15 cellular contexts compared by ENCODE assay signal in genomic region chr2:160963957-160964356, GRCh38.
DNase-seq lines count a peak whose midpoint lies in the region; ATAC-seq, FAIRE-seq and TF ChIP-seq lines count a peak whose summit lies in the region.
"Had no signal": no experiment of that assay in that cellular context is flagged by ENCODE, and none has a peak within 500 bp of the region (broad histone marks: within the 10 kb centered on the region; RNA-seq: fewer than 3 reads in every experiment).

No MANE protein-coding gene starts in this region.

- WGBS in mesenchymal stem cell, result 80% methylated on average over 3 of the region's 3 CpGs
- WGBS in hepatocyte (ENCODE audit: low lambda C conversion rate, missing lambda C conversion rate), result 63% methylated on average over 3 of the region's 3 CpGs

- no peak for TF ChIP-seq CTCF in bronchial epithelial cell (IDR thresholded peaks at IDR 0.05; ENCODE audit: insufficient read depth, low read length, severe bottlenecking)
- no peak for TF ChIP-seq CTCF in fibroblast of mammary gland (conservative IDR thresholded peaks at IDR 0.05; ENCODE audit: control insufficient read depth, insufficient read depth, low read depth, low read length)
- TF ChIP-seq CTCF in hepatocyte (IDR thresholded peaks at IDR 0.05; ENCODE audit: poor library complexity), result no peak

- no peaks in the 10 kb centered on the region for H3K36me3 ChIP-seq in bronchial epithelial cell (ENCODE audit: control insufficient read depth, insufficient read depth, low read length)
- H3K36me3 ChIP-seq in mesenchymal stem cell (ENCODE audit: control insufficient read depth in 1 of 2, insufficient read depth in 2 of 2, low read depth in 1 of 2, low read length in 2 of 2), result no peaks in the 10 kb centered on the region
- no peaks in the 10 kb centered on the region for H3K36me3 ChIP-seq in hepatocyte (replicated peaks; ENCODE audit: insufficient read depth, low read depth)
- H3K36me3 ChIP-seq: BLaER1 treated with 17β-estradiol and CSF1 and Interleukin-3, amounts not matched to agents 10 nM and 100 nM had no signal

- H3K27me3 ChIP-seq in bronchial epithelial cell (ENCODE audit: control insufficient read depth, insufficient read depth, low read length), result no peaks in the 10 kb centered on the region
- no peaks in the 10 kb centered on the region for H3K27me3 ChIP-seq in mesenchymal stem cell (ENCODE audit: control insufficient read depth in 1 of 2, insufficient read depth in 1 of 2, low read length in 2 of 2)
- H3K27me3 ChIP-seq in hepatocyte, result no peaks in the 10 kb centered on the region
- H3K27me3 ChIP-seq: BLaER1 treated with 17β-estradiol and CSF1 and Interleukin-3, amounts not matched to agents 10 nM and 100 nM had no signal

- ATAC-seq in HG03354 (IDR thresholded peaks at IDR 0.05; ENCODE audit: poor library complexity, severe bottlenecking, unreplicated experiment), result no peak

- no peak overlapping the region for H2BK120ac ChIP-seq in mesenchymal stem cell (ENCODE audit: low read depth, low read length)

- no peak overlapping the region for H4K8ac ChIP-seq in mesenchymal stem cell (ENCODE audit: low read length)

- no peak overlapping the region for H3K23ac ChIP-seq in mesenchymal stem cell (ENCODE audit: low read length in 2 of 2)

- no peaks in the 10 kb centered on the region for H3K79me2 ChIP-seq in hepatocyte

- no peaks in the 10 kb centered on the region for H3K9me3 ChIP-seq in mesenchymal stem cell (ENCODE audit: control insufficient read depth, low read length)
- no peaks in the 10 kb centered on the region for H3K9me3 ChIP-seq in hepatocyte (ENCODE audit: low read depth)
- H3K9me3 ChIP-seq: BLaER1 treated with 17β-estradiol and CSF1 and Interleukin-3, amounts not matched to agents 10 nM and 100 nM had no signal

- H3K4me2 ChIP-seq in mesenchymal stem cell (ENCODE audit: low read length, poor library complexity, severe bottlenecking) (no peak overlapping the region), hepatocyte (no peak overlapping the region)
- H3K4me2 ChIP-seq: BLaER1 treated with 17β-estradiol and CSF1 and Interleukin-3, amounts not matched to agents 10 nM and 100 nM had no signal

- no peaks in the 10 kb centered on the region for H3K9me2 ChIP-seq in hepatocyte (replicated peaks; ENCODE audit: insufficient read depth)

- H2AFZ ChIP-seq in mesenchymal stem cell (ENCODE audit: low read depth, low read length) (no peak overlapping the region), hepatocyte (no peak overlapping the region)

- DNase-seq in ELR (ENCODE audit: low read depth), result peak; percentile 5
- peak; percentile 25 for DNase-seq in bronchial epithelial cell (ENCODE audit: low read depth)
- DNase-seq in fibroblast of mammary gland (ENCODE audit: low read depth), result peak; percentile 34
- DNase-seq in mesenchymal stem cell, result no peak
- DNase-seq in hepatocyte (ENCODE audit: low spot score), result no peak
- no peak for DNase-seq in activated CD4-positive, alpha-beta T cell treated with anti-CD3 and anti-CD28 coated beads, Interleukin-2, amount 50 U/mL, for 48 hours
- DNase-seq: 8988T; Calu3; CD4-positive, CD25-positive, alpha-beta regulatory T cell; DMS79; HCEC 1CT had no signal

- no peak overlapping the region for H2BK5ac ChIP-seq in mesenchymal stem cell (ENCODE audit: low read depth, low read length, poor library complexity, severe bottlenecking)

- H2BK15ac ChIP-seq in mesenchymal stem cell (ENCODE audit: low read depth, poor library complexity, severe bottlenecking), result no peak overlapping the region

- no peak overlapping the region for H3K4ac ChIP-seq in mesenchymal stem cell (ENCODE audit: low read depth in 1 of 2, low read length in 2 of 2)

- H4K91ac ChIP-seq in mesenchymal stem cell (ENCODE audit: low read length), result no peak overlapping the region

- no peak for FAIRE-seq in bronchial epithelial cell (lab: Jason Lieb, UNC)
- FAIRE-seq: G401.6, GM12891 had no signal

- H3K4me3 ChIP-seq in bronchial epithelial cell (ENCODE audit: low read depth, low read length) (no peak overlapping the region), fibroblast of mammary gland (ENCODE audit: control insufficient read depth, low read depth, low read length) (no peak overlapping the region), mesenchymal stem cell (ENCODE audit: insufficient read depth in 1 of 2, low read depth in 1 of 2, low read length in 2 of 2) (no peak overlapping the region), hepatocyte (no peak overlapping the region)
- H3K4me3 ChIP-seq: BLaER1 treated with 17β-estradiol and CSF1 and Interleukin-3, amounts not matched to agents 10 nM and 100 nM had no signal

- H3K27ac ChIP-seq in mesenchymal stem cell (ENCODE audit: low read length, poor library complexity, severe bottlenecking), result no peak overlapping the region
- H3K27ac ChIP-seq in hepatocyte, result no peak overlapping the region
- H3K27ac ChIP-seq: BLaER1 treated with 17β-estradiol and CSF1 and Interleukin-3, amounts not matched to agents 10 nM and 100 nM had no signal

- H3K18ac ChIP-seq in mesenchymal stem cell (ENCODE audit: low read depth in 1 of 2, low read length in 2 of 2), result no peak overlapping the region

- no peak overlapping the region for H2AK5ac ChIP-seq in mesenchymal stem cell (ENCODE audit: low read length, severe bottlenecking)

- H4K20me1 ChIP-seq in hepatocyte (ENCODE audit: insufficient read depth, poor library complexity, severe bottlenecking), result no peaks in the 10 kb centered on the region
- H4K20me1 ChIP-seq: BLaER1 treated with 17β-estradiol and CSF1 and Interleukin-3, amounts not matched to agents 10 nM and 100 nM had no signal

- H2BK12ac ChIP-seq in mesenchymal stem cell (ENCODE audit: low read length in 2 of 2), result no peak overlapping the region

- H3K4me1 ChIP-seq in mesenchymal stem cell (ENCODE audit: control insufficient read depth, insufficient read depth, low read depth, low read length), result no peaks in the 10 kb centered on the region
- H3K4me1 ChIP-seq in hepatocyte (ENCODE audit: insufficient read depth), result no peaks in the 10 kb centered on the region
- H3K4me1 ChIP-seq: BLaER1 treated with 17β-estradiol and CSF1 and Interleukin-3, amounts not matched to agents 10 nM and 100 nM had no signal

- no peaks in the 10 kb centered on the region for H3K79me1 ChIP-seq in mesenchymal stem cell (replicated peaks; ENCODE audit: low read length, poor library complexity, severe bottlenecking)

- no peak overlapping the region for H3K14ac ChIP-seq in mesenchymal stem cell (ENCODE audit: low read length in 2 of 2)

- peak overlapping the region; percentile 8 for H3K9ac ChIP-seq in mesenchymal stem cell (ENCODE audit: low read length)
- H3K9ac ChIP-seq: BLaER1 treated with 17β-estradiol and CSF1 and Interleukin-3, amounts not matched to agents 10 nM and 100 nM had no signal

Comparison
In these comparisons a context has a peak if more than half of its experiments do, and no peak if none do; other contexts are left out.
1. DNase-seq: peak in ELR (single experiment), bronchial epithelial cell (single experiment) and fibroblast of mammary gland (single experiment); none in mesenchymal stem cell (single experiment), hepatocyte (single experiment) and activated CD4-positive, alpha-beta T cell treated with anti-CD3 and anti-CD28 coated beads, Interleukin-2, amount 50 U/mL, for 48 hours (0 of 2).